Comparison of ENCODE assay signal across 8 cellular contexts in the genomic region with DNA sequence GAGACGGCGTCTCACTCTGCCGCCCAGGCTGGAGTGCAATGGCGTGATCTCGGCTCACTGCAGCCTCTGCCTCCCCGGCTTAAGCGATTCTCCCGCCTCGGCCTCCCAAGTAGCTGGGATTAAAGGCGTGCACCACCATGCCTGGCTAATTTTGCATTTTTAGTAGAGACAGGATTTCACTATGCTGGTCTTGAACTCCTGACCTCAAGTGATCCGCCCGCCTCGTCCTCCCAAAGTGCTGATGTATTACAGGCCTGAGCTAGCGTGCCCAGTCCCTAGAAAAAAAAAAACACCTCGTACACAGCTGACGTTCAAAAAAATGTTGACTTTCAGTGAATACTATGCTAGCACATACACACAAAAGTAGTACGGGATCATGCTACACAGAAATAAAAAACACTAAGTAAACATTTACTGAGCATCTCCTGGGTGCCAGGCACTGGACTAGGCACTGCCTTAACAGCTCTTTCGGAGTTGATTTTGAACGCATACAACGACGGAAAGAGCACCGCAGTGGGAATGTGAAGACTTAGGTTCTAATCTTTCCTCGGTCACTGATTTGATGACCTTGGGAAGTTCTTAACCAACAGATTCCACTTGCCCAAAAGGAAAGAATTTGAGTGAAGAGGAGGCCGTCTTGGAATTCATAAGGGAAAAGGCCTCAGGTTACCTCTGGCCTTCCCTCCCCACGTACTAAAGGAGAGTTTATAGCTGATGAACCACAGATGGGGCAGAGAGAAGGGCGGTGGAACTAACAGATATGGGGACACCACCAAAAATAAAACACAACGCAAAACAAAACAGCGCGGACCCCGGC. TPM values are rescaled to one million over a fixed set of nuclear protein-coding genes. Genes with fewer than 3 reads are reported as not detected.
DNase-seq lines count a peak whose midpoint lies in the region; ATAC-seq and TF ChIP-seq lines count a peak whose summit lies in the region.

No MANE protein-coding gene starts in this region.

- no peaks in the 10 kb centered on the region for H3K27me3 ChIP-seq in mononuclear cell (ENCODE audit: insufficient read depth, low read length)

- peaks cover 18% of the 10 kb centered on the region for H3K4me1 Mint-ChIP-seq in central memory CD8-positive, alpha-beta T cell

- in situ Hi-C loops in GM13977 (cut with MboI; ENCODE audit: low pct_unique_long_range_greater_than_20kb, low sequenced_read_pairs, unreplicated experiment), result no loop called here

- no peaks in the 10 kb centered on the region for H3K27me3 Mint-ChIP-seq in central memory CD8-positive, alpha-beta T cell

- peak overlapping the region; percentile 100 for H3K27ac Mint-ChIP-seq in central memory CD8-positive, alpha-beta T cell (ENCODE audit: low read depth)

- no peak for ATAC-seq in central memory CD8-positive, alpha-beta T cell (replicated peaks; ENCODE audit: extremely low read depth, poor library complexity, severe bottlenecking)

- H3K4me3 ChIP-seq in mononuclear cell (ENCODE audit: low read length), result peak overlapping the region; percentile 93

- no peak for TF ChIP-seq CTCF in GM13977 (IDR thresholded peaks at IDR 0.05; ENCODE audit: extremely low read depth, insufficient read depth, missing control alignments)

- peak overlapping the region; percentile 96 for H3K4me3 Mint-ChIP-seq in central memory CD8-positive, alpha-beta T cell

- no peaks in the 10 kb centered on the region for H3K9me3 ChIP-seq in mononuclear cell (ENCODE audit: low read depth, low read length)

- DNase-seq in ELR (ENCODE audit: low read depth) (peak; percentile 43), NCI-H146 (lab: John Stamatoyannopoulos, UW) (peak; percentile 36), GM13977 (ENCODE audit: low spot score) (no peak), SHP77 (lab: John Stamatoyannopoulos, UW) (no peak), CD1c-positive myeloid dendritic cell (ENCODE audit: extremely low spot score) (no peak)
- DNase-seq in central memory CD8-positive, alpha-beta T cell (ENCODE audit: low spot score in 2 of 2), result no peak
- no peak for DNase-seq in stimulated activated CD4-positive, alpha-beta T cell treated with anti-CD3 and anti-CD28 coated beads, Interleukin-4, amount 100 ng/mL, for 4 hours

- H3K4me1 ChIP-seq in mononuclear cell (ENCODE audit: insufficient read depth, low read length), result peaks cover 17% of the 10 kb centered on the region

- H3K9me3 Mint-ChIP-seq in central memory CD8-positive, alpha-beta T cell, result no peaks in the 10 kb centered on the region

- H3K36me3 Mint-ChIP-seq in central memory CD8-positive, alpha-beta T cell (ENCODE audit: insufficient read depth), result peaks cover 33% of the 10 kb centered on the region

RNA-seq across cellular contexts. Expression of gene DNAJC27, which starts 1.1 kb away (rescaled TPM):
- 10.6 TPM for total RNA-seq in mononuclear cell

RNA-seq across cellular contexts. Expression of gene ADCY3, which starts 50.7 kb away (rescaled TPM):
- total RNA-seq in mononuclear cell, result 10.7 TPM

Comparison
In these comparisons a context has a peak if more than half of its experiments do, and no peak if none do; other contexts are left out.
1. DNase-seq: peak in ELR (single experiment) and NCI-H146 (single experiment); none in central memory CD8-positive, alpha-beta T cell (0 of 2), GM13977 (single experiment), SHP77 (0 of 2), CD1c-positive myeloid dendritic cell (single experiment) and stimulated activated CD4-positive, alpha-beta T cell treated with anti-CD3 and anti-CD28 coated beads, Interleukin-4, amount 100 ng/mL, for 4 hours (0 of 2).